10 cellular contexts compared by ENCODE assay signal in genomic region chr22:42397332-42398246, GRCh38. TPM values are rescaled to one million over a fixed set of nuclear protein-coding genes. Genes with fewer than 3 reads are reported as not detected.
DNase-seq lines count a peak whose midpoint lies in the region; ATAC-seq, FAIRE-seq and TF ChIP-seq lines count a peak whose summit lies in the region.
"Had no signal": no experiment of that assay in that cellular context is flagged by ENCODE, and none has a peak within 500 bp of the region (broad histone marks: within the 10 kb centered on the region; RNA-seq: fewer than 3 reads in every experiment).

No MANE protein-coding gene starts in this region.

- WGBS in esophagus squamous epithelium, 2 donors, result 60 to 64% methylated on average over 8 to 12 of the region's 15 CpGs
- WGBS in spleen, 5 donors, result 47 to 54% (median 50%) methylated on average over 12 to 15 of the region's 15 CpGs

- H3K27ac ChIP-seq in esophagus squamous epithelium, result peak overlapping the region in 3 of 4 donors; percentile 30 to 80 (median 61)
- peak overlapping the region; percentile 63 to 93 (median 81) for H3K27ac ChIP-seq in spleen

- TF ChIP-seq CTCF in esophagus squamous epithelium (IDR thresholded peaks at IDR 0.05) (no peak), spleen (IDR thresholded peaks at IDR 0.05 in 8 of 11, conservative IDR thresholded peaks at IDR 0.05 in 3 of 11) (no peak)

- peaks cover 0 to 29% (median 4%) of the 10 kb centered on the region in 3 donors for H3K4me1 ChIP-seq in esophagus squamous epithelium
- peaks cover 8 to 68% (median 41%) of the 10 kb centered on the region in 6 donors for H3K4me1 ChIP-seq in spleen

- TF ChIP-seq POLR2A in esophagus squamous epithelium (IDR thresholded peaks at IDR 0.05) (no peak), spleen (IDR thresholded peaks at IDR 0.05) (no peak)

- H3K27me3 ChIP-seq in esophagus squamous epithelium, result no peaks in the 10 kb centered on the region
- H3K27me3 ChIP-seq in spleen (replicated peaks in 1 of 7), result no peaks in the 10 kb centered on the region

- H3K9me3 ChIP-seq in esophagus squamous epithelium, result no peaks in the 10 kb centered on the region
- no peaks in the 10 kb centered on the region for H3K9me3 ChIP-seq in spleen

- H3K36me3 ChIP-seq in esophagus squamous epithelium (no peaks in the 10 kb centered on the region), spleen (peaks cover 0 to 85% (median 0%) of the 10 kb centered on the region in 6 donors)

- peak; percentile 38 for DNase-seq in GM19239 (ENCODE audit: insufficient read length, low spot score)
- peak; percentile 98 for DNase-seq in NOMO-1 treated with DMSO at 0.1 percent for 48 hours (lab: John Stamatoyannopoulos, UW; ENCODE audit: unreplicated experiment)
- DNase-seq in esophagus squamous epithelium (lab: John Stamatoyannopoulos, UW), result no peak
- peak; percentile 87 for DNase-seq in spleen
- no peak for DNase-seq in UCSD-AML1 (lab: John Stamatoyannopoulos, UW; ENCODE audit: unreplicated experiment)
- no peak for DNase-seq in HT-29 (ENCODE audit: low spot score)
- DNase-seq in NCI-H1436 (lab: John Stamatoyannopoulos, UW), result no peak

- no peak overlapping the region for H3K4me3 ChIP-seq in esophagus squamous epithelium
- H3K4me3 ChIP-seq in spleen, result peak overlapping the region in 6 of 8 donors; percentile 2 to 64 (median 12)

- peak; percentile 89 for FAIRE-seq in GM19239 (lab: Jason Lieb, UNC)

- no peak for ATAC-seq in GM19324 (IDR thresholded peaks at IDR 0.05; ENCODE audit: low FRiP score, unreplicated experiment)

- intact Hi-C loops in esophagus squamous epithelium (cut with DNase I) (no loop called here), spleen (cut with DNase I; ENCODE audit: low total_unique reads) (no loop called here)

RNA-seq across cellular contexts. Expression of gene NFAM1, which starts 34.6 kb away (rescaled TPM):
- total RNA-seq in esophagus squamous epithelium (1 to 10 TPM in 2 of 4 donors, under 1 TPM in 2; 0.11 to 1.9 (median 0.99) TPM), spleen (10 to 100 TPM; 18.7 to 56.6 (median 39.0) TPM)
- 10 to 100 TPM in 1 of 3 donors, 1 to 10 TPM in 2; 2.0 to 10.6 (median 3.0) TPM for polyA plus RNA-seq in spleen
- not detected in 2 replicates for total RNA-seq in HT-29 (2014; rRNA removed; shearing (Covaris generic))
- total RNA-seq: chondrocyte, NCI-H460 had no signal

Comparison
In these comparisons a context has a peak if more than half of its experiments do, and no peak if none do; other contexts are left out.
1. DNase-seq: peak in GM19239 (single experiment), NOMO-1 treated with DMSO at 0.1 percent for 48 hours (single experiment) and spleen (single experiment); none in esophagus squamous epithelium (single experiment), UCSD-AML1 (single experiment), HT-29 (single experiment) and NCI-H1436 (single experiment).
2. H3K4me3 ChIP-seq: peak in spleen (6 of 8); none in esophagus squamous epithelium (0 of 4).
3. RNA of gene NFAM1, which starts 34.6 kb away (total RNA-seq): 18.7 to 56.6 TPM in spleen; 0.11 to 1.9 TPM in esophagus squamous epithelium and not detected in HT-29; every median in the first group is over 4 times any median in the second.